Comparison of ENCODE assay signal across 15 cellular contexts in genomic region chr4:158776106-158776505, GRCh38.
"Had no signal": no experiment of that assay in that cellular context is flagged by ENCODE, and none has a peak within 500 bp of the region (broad histone marks: within the 10 kb centered on the region; RNA-seq: fewer than 3 reads in every experiment).

No MANE protein-coding gene starts in this region.

- DNase-seq: activated CD4-positive, alpha-beta T cell treated with anti-CD3 and anti-CD28 coated beads for 48 hours; activated CD8-positive, alpha-beta memory T cell treated with anti-CD3 and anti-CD28 coated beads, Interleukin-2, amount 50 U/mL, for 48 hours; activated CD8-positive, alpha-beta T cell treated with anti-CD3 and anti-CD28 coated beads, Interleukin-2, amount 10 ng/mL, durations not matched to agents 7 days and 5 days; activated naive CD4-positive, alpha-beta T cell treated with Interleukin-2 at 50 U/mL for 16 hours; central memory CD4-positive, alpha-beta T cell; dermis blood vessel endothelial cell; esophagus squamous epithelium; foreskin fibroblast; islet precursor cell; naive B cell; retina; stimulated activated naive CD4-positive, alpha-beta T cell; testis had no signal

- H3K9me3 Mint-ChIP-seq: WTC11 had no signal

- H3K4me1 ChIP-seq: parathyroid adenoma, testis had no signal

- H3K9me3 ChIP-seq: esophagus squamous epithelium, testis had no signal

- H3K4me3 ChIP-seq: esophagus squamous epithelium, testis had no signal

- H3K27ac ChIP-seq: parathyroid adenoma, testis had no signal

- H3K27ac Mint-ChIP-seq: activated CD8-positive, alpha-beta T cell treated with anti-CD3 and anti-CD28 coated beads, Interleukin-2, amount 10 ng/mL, durations not matched to agents 7 days and 5 days; naive B cell; WTC11 had no signal

- H3K36me3 Mint-ChIP-seq: WTC11 had no signal

- H3K36me3 ChIP-seq: esophagus squamous epithelium had no signal

- H3K4me3 Mint-ChIP-seq: activated CD8-positive, alpha-beta T cell treated with anti-CD3 and anti-CD28 coated beads, Interleukin-2, amount 10 ng/mL, durations not matched to agents 7 days and 5 days; naive B cell; WTC11 had no signal

- ATAC-seq: activated CD8-positive, alpha-beta T cell treated with anti-CD3 and anti-CD28 coated beads, Interleukin-2, amount 10 ng/mL, durations not matched to agents 7 days and 5 days; WTC11 had no signal

- H3K27me3 ChIP-seq: esophagus squamous epithelium, testis had no signal
